8 cellular contexts compared by ENCODE assay signal in the genomic region with DNA sequence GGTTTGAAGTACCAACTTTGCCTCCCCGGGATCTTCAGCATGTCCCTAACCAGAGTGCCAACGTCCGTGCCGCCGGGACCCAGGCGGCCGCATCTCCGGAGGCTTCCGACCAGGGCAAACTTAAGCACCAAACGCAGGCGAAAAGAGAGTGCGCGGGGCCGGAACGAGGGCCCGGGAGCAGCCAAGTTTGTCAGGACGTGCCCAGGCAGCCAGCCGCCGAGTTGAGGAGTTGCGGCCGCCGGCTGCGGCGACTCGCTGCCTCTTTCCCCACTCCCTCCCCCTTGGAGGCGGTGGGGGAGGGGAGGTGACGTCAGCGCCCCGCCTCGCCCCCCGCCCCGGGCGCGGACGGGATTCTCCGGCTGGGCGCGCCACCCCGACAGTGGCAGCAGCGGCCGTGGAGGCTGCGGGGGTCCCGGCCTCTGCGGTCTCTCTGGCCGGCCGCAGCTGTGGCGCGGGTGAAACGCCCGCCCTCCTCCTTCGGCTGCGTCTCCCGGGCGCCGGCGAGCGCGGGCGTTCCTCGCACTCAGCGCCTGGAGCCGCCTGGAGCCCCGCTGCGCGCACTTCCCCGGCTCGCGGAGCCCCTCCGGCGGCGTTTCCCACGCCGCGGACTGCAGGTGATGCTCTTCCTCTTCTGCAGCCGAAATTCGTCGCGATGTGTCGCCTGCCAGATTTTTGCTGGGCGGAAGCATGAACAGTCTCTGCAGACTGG. TPM values are rescaled to one million over a fixed set of nuclear protein-coding genes. Genes with fewer than 3 reads are reported as not detected.
DNase-seq lines count a peak whose midpoint lies in the region; ATAC-seq and TF ChIP-seq lines count a peak whose summit lies in the region.

No MANE protein-coding gene starts in this region.

- peaks cover 9% of the 10 kb centered on the region; the same call in 1 of the 2 replicates for H3K4me1 ChIP-seq in HAP-1
- H3K4me1 ChIP-seq in aorta (ENCODE audit: control insufficient read depth in 1 of 2, insufficient read depth in 2 of 2, low read length in 2 of 2): no peaks in the 10 kb centered on the region

- H3K27me3 ChIP-seq in HAP-1 (ENCODE audit: low read depth) (no peaks in the 10 kb centered on the region), aorta (ENCODE audit: control insufficient read depth in 1 of 2, insufficient read depth in 2 of 2, low read length in 1 of 2) (no peaks in the 10 kb centered on the region)

- no peak for TF ChIP-seq POLR2A in erythroblast (IDR thresholded peaks at IDR 0.05; ENCODE audit: low read length)

- WGBS in aorta, 2 donors: 0% methylated on average over 62 to 80 of the region's 80 CpGs

- H3K9me3 ChIP-seq in HAP-1 (no peaks in the 10 kb centered on the region), aorta (ENCODE audit: control insufficient read depth, low read length) (no peaks in the 10 kb centered on the region)

- in situ Hi-C loops in ACHN (cut with HindIII; ENCODE audit: low pct_ligation_motif_present, low pct_unique_long_range_greater_than_20kb, low sequenced_read_pairs): no loop called here
- in situ Hi-C loops in HAP-1 (cut with MboI; ENCODE audit: low sequenced_read_pairs): loop anchor here (25.0 kb wide), 1 partner anchor 336 kb away; no protein-coding TSS in a partner anchor

- ATAC-seq in aorta (ENCODE audit: low FRiP score): peak; percentile 81
- ATAC-seq in HG03469 (IDR thresholded peaks at IDR 0.05; ENCODE audit: unreplicated experiment): no peak
- ATAC-seq in GM21619 (IDR thresholded peaks at IDR 0.05; ENCODE audit: unreplicated experiment): no peak

- intact Hi-C loops in aorta (cut with DNase I): loop anchor here (5.0 to 10.0 kb wide), 7 partner anchors 118 to 1646 kb away; no protein-coding TSS in a partner anchor

- DNase-seq in ACHN (peak; percentile 77), HAP-1 (ENCODE audit: low spot score in 2 of 2) (peak; percentile 67 to 82), SK-N-DZ (ENCODE audit: low spot score) (peak; percentile 47), erythroblast (lab: John Stamatoyannopoulos, UW) (peak; percentile 67 to 68), mucosa of gallbladder (ENCODE audit: low spot score) (peak; percentile 77), aorta (peak; percentile 79 to 90)

- H3K27ac ChIP-seq in aorta (ENCODE audit: low read depth in 1 of 2, low read length in 2 of 2): peak overlapping the region; percentile 54 to 97

- H3K4me3 ChIP-seq in HAP-1 (peak overlapping the region; percentile 63), aorta (ENCODE audit: low read length in 2 of 2) (peak overlapping the region; percentile 38 to 90)

- H3K36me3 ChIP-seq in HAP-1 (replicated peaks): no peaks in the 10 kb centered on the region
- no peaks in the 10 kb centered on the region for H3K36me3 ChIP-seq in aorta (ENCODE audit: control insufficient read depth in 1 of 2, insufficient read depth in 2 of 2, low read length in 1 of 2)

RNA-seq across cellular contexts. Expression of a gene that starts 2.9 kb away (rescaled TPM):
- polyA plus RNA-seq in SK-N-DZ (2014; cell fraction: cytosol; rRNA removed): 9.6 and 10.0 TPM in 2 replicates
- 5.1 and 7.0 TPM in 2 replicates for polyA plus RNA-seq in SK-N-DZ (2014; cell fraction: nucleus; rRNA removed)
- total RNA-seq in mucosa of gallbladder (172 TPM), aorta (100 to 1,000 TPM in 1 of 2 donors, 10 to 100 TPM in 1; 95.3 to 106 TPM)
- 10 to 100 TPM; 23.5 to 41.2 TPM for polyA plus RNA-seq in aorta
